In the genomic region with DNA sequence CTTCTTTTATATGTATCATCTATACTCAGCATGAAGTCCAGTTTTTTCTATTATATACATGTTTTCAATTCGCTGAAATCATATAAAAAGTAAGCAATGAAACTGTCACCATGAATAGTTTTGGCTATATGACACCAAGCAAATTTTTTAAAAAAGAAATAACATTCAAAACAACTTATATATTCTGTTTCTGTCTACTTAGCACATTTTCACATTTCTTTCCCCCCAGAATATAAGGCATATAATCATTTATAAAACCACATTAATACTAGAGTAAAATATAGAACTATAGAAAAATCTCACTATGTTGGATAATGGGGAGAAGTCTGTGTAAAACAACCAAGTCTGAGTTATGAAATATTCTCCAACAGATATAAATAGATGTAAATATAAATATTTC, we compare ENCODE assay signal across 8 cellular contexts. TPM values are rescaled to one million over a fixed set of nuclear protein-coding genes. Genes with fewer than 3 reads are reported as not detected.
"Had no signal": no experiment of that assay in that cellular context is flagged by ENCODE, and none has a peak within 500 bp of the region (broad histone marks: within the 10 kb centered on the region; RNA-seq: fewer than 3 reads in every experiment).

No MANE protein-coding gene starts in this region.

- H3K4me3 Mint-ChIP-seq: GM23338, H9 had no signal

- DNase-seq: H9, HCEC 1CT, KBM-7 had no signal

- ATAC-seq: GM23338 had no signal

- H3K4me2 ChIP-seq: GM23338 had no signal

- H2AFZ ChIP-seq: GM23338 had no signal

- H3K9me3 Mint-ChIP-seq: GM23338, H9 had no signal

- FAIRE-seq: H1, H54, HTR-8/SVneo had no signal

- H3K27ac Mint-ChIP-seq: GM23338, H9 had no signal

- H3K4me1 Mint-ChIP-seq: H9 had no signal

- H3K4me3 ChIP-seq: GM23338 had no signal

RNA-seq across cellular contexts. Expression of a gene that starts 33.1 kb away (rescaled TPM):
- total RNA-seq: HT-29 had no signal
